11 cellular contexts compared by ENCODE assay signal in the genomic region with DNA sequence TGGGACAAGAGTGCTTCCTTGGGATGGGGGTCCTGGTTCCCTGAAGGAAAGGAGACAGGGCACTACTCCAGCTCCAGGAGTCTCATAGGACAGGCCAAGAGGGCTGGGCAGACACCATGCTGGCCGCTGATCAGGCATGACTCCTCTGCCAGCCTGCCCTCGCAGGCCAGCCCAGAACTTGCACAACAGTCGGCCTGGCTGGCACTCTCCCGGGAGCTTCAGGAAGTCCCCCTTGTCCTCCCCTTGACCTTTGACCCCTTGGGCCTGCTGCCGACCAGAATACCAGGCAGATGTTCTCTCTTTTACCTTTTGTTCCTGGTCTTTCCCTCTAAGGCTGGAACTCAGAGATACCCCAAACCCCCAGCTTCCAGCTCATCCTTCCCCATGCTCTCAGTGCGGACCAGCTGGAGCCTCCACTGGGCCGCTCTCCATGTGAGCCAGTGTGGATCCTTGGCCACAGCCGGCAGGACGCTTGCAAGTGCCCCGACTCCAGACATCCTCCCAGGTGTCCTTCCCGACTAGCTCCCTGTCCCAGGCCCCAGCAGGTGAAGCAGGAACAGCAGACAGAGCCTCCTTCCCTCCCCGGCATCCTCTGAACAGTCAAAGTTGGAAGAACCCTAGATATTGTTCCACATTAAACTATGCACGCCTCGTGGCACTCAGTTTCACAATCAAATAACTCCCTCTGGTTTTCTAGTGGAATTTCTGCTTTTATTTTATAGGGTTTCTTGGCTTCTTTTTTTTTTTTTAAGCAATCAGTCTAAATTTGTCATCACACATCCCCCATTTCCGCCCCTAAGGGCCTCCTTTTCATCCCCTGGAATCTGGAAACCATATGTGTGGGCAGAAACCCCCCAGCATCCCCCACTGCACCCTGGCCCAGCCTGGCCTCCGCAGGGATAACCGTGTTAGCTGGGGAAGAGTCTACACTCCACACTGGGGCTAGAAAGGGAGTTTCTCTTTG. TPM values are rescaled to one million over a fixed set of nuclear protein-coding genes. Genes with fewer than 3 reads are reported as not detected.
A peak's percentile ranks its signal among the peaks of the same experiment; 100 is the strongest.
DNase-seq lines count a peak whose midpoint lies in the region; ATAC-seq, FAIRE-seq and TF ChIP-seq lines count a peak whose summit lies in the region.
"Had no signal": no experiment of that assay in that cellular context is flagged by ENCODE, and none has a peak within 500 bp of the region (broad histone marks: within the 10 kb centered on the region; RNA-seq: fewer than 3 reads in every experiment).

No MANE protein-coding gene starts in this region.

- CTCF ChIA-PET in activated CD8-positive, alpha-beta memory T cell treated with anti-CD3 and anti-CD28 coated beads, Interleukin-2, amount 10 ng/mL, durations not matched to agents 7 days and 5 days (lab: Charles Lee) = interaction anchor here (1.1 to 10.7 kb wide), 5 partner anchors 14 to 51 kb away, joined by 3 to 102 read pairs (median 4); partner anchors contain the start of gene VPS18

- H3K4me3 Mint-ChIP-seq in IgD-negative memory B cell = peak overlapping the region in 1 of 4 donors; percentile 93
- peak overlapping the region in 2 of 3 experiments; percentile 17 to 50 for H3K4me3 Mint-ChIP-seq in nephron
- no peak overlapping the region for H3K4me3 Mint-ChIP-seq in activated CD8-positive, alpha-beta memory T cell treated with anti-CD3 and anti-CD28 coated beads, Interleukin-2, amount 10 ng/mL, durations not matched to agents 7 days and 5 days
- H3K4me3 Mint-ChIP-seq: T-helper 1 cell treated with Interleukin-12 subunit alpha and Interleukin-12 subunit beta and Interleukin-4 antibody, amounts not matched to agents 30 μg/mL and 1 μg/mL, for 36 hours had no signal

- no peaks in the 10 kb centered on the region for H3K27me3 Mint-ChIP-seq in IgD-negative memory B cell
- H3K27me3 Mint-ChIP-seq in nephron (ENCODE audit: low read depth) = no peaks in the 10 kb centered on the region
- no peaks in the 10 kb centered on the region for H3K27me3 Mint-ChIP-seq in activated CD8-positive, alpha-beta memory T cell treated with anti-CD3 and anti-CD28 coated beads, Interleukin-2, amount 10 ng/mL, durations not matched to agents 7 days and 5 days

- DNase-seq in choroid plexus epithelial cell (ENCODE audit: low read depth) (peak; percentile 34), GM12891 (ENCODE audit: insufficient read length, low spot score) (no peak), posterior cingulate gyrus (no peak)
- DNase-seq in activated CD8-positive, alpha-beta memory T cell treated with anti-CD3 and anti-CD28 coated beads, Interleukin-2, amount 10 ng/mL, durations not matched to agents 7 days and 5 days = no peak
- DNase-seq: activated T-cell treated with anti-CD3 and anti-CD28 coated beads for 4 hours had no signal

- peak overlapping the region; percentile 84 to 96 (median 86) for H3K27ac Mint-ChIP-seq in IgD-negative memory B cell
- peak overlapping the region; percentile 58 to 92 (median 87) for H3K27ac Mint-ChIP-seq in nephron
- H3K27ac Mint-ChIP-seq in activated CD8-positive, alpha-beta memory T cell treated with anti-CD3 and anti-CD28 coated beads, Interleukin-2, amount 10 ng/mL, durations not matched to agents 7 days and 5 days = no peak overlapping the region
- H3K27ac Mint-ChIP-seq: T-helper 1 cell treated with Interleukin-12 subunit alpha and Interleukin-12 subunit beta and Interleukin-4 antibody, amounts not matched to agents 30 μg/mL and 1 μg/mL, for 36 hours had no signal

- H3K4me3 ChIP-seq in BLaER1 treated with 17β-estradiol and CSF1 and Interleukin-3, amounts not matched to agents 10 nM and 100 nM = peak overlapping the region in 6 of 10 experiments; percentile 11 to 29 (median 23); a peak in 8 of 20 replicates
- no peak overlapping the region for H3K4me3 ChIP-seq in choroid plexus epithelial cell (ENCODE audit: low read depth, low read length)
- H3K4me3 ChIP-seq: cardiac muscle cell had no signal

- H3K36me3 ChIP-seq in BLaER1 treated with 17β-estradiol and CSF1 and Interleukin-3, amounts not matched to agents 10 nM and 100 nM = peaks cover 0 to 7% (median 1%) of the 10 kb centered on the region in 11 experiments; a peak in 13 of 22 replicates
- H3K36me3 ChIP-seq: cardiac muscle cell had no signal

- FAIRE-seq in GM12891 (lab: Jason Lieb, UNC) = no peak

- peaks cover 6 to 16% (median 13%) of the 10 kb centered on the region in 3 donors for H3K4me1 Mint-ChIP-seq in IgD-negative memory B cell
- H3K4me1 Mint-ChIP-seq in nephron = peaks cover 34% of the 10 kb centered on the region
- H3K4me1 Mint-ChIP-seq in activated CD8-positive, alpha-beta memory T cell treated with anti-CD3 and anti-CD28 coated beads, Interleukin-2, amount 10 ng/mL, durations not matched to agents 7 days and 5 days = peaks cover 11% of the 10 kb centered on the region

- no peaks in the 10 kb centered on the region for H3K27me3 ChIP-seq in BLaER1 treated with 17β-estradiol and CSF1 and Interleukin-3, amounts not matched to agents 10 nM and 100 nM
- H3K27me3 ChIP-seq: cardiac muscle cell had no signal

- no peaks in the 10 kb centered on the region for H3K36me3 Mint-ChIP-seq in IgD-negative memory B cell
- H3K36me3 Mint-ChIP-seq in nephron (ENCODE audit: low read depth) = peaks cover 3% of the 10 kb centered on the region
- no peaks in the 10 kb centered on the region for H3K36me3 Mint-ChIP-seq in activated CD8-positive, alpha-beta memory T cell treated with anti-CD3 and anti-CD28 coated beads, Interleukin-2, amount 10 ng/mL, durations not matched to agents 7 days and 5 days

- ATAC-seq in HG03139 (IDR thresholded peaks at IDR 0.05; ENCODE audit: unreplicated experiment) = no peak
- no peak for ATAC-seq in activated CD8-positive, alpha-beta memory T cell treated with anti-CD3 and anti-CD28 coated beads, Interleukin-2, amount 10 ng/mL, durations not matched to agents 7 days and 5 days

- TF ChIP-seq POLR2A in GM12891 (IDR thresholded peaks at IDR 0.05; ENCODE audit: low read depth, low read length) = no peak

- peak overlapping the region; percentile 94 to 99 (median 98) for H3K4me2 ChIP-seq in BLaER1 treated with 17β-estradiol and CSF1 and Interleukin-3, amounts not matched to agents 10 nM and 100 nM

- peak overlapping the region in 10 of 11 experiments; percentile 7 to 90 (median 80); a peak in 19 of 22 replicates for H3K9ac ChIP-seq in BLaER1 treated with 17β-estradiol and CSF1 and Interleukin-3, amounts not matched to agents 10 nM and 100 nM

- peaks cover 0 to 17% (median 4%) of the 10 kb centered on the region in 11 experiments; a peak in 9 of 22 replicates for H4K20me1 ChIP-seq in BLaER1 treated with 17β-estradiol and CSF1 and Interleukin-3, amounts not matched to agents 10 nM and 100 nM

- TF ChIP-seq CTCF in choroid plexus epithelial cell (conservative IDR thresholded peaks at IDR 0.05; ENCODE audit: low read depth, low read length) (no peak), nephron (IDR thresholded peaks at IDR 0.05; ENCODE audit: unreplicated experiment in 3 of 3) (no peak)

- H3K9me3 ChIP-seq in BLaER1 treated with 17β-estradiol and CSF1 and Interleukin-3, amounts not matched to agents 10 nM and 100 nM (replicated peaks in 1 of 11) = no peaks in the 10 kb centered on the region

- peak overlapping the region in 10 of 11 experiments; percentile 61 to 98 (median 95); a peak in 20 of 22 replicates for H3K27ac ChIP-seq in BLaER1 treated with 17β-estradiol and CSF1 and Interleukin-3, amounts not matched to agents 10 nM and 100 nM
- H3K27ac ChIP-seq: cardiac muscle cell had no signal

- peaks cover 75 to 97% (median 94%) of the 10 kb centered on the region in 10 experiments for H3K4me1 ChIP-seq in BLaER1 treated with 17β-estradiol and CSF1 and Interleukin-3, amounts not matched to agents 10 nM and 100 nM

- intact Hi-C loops in posterior cingulate gyrus (cut with DNase I) = no loop called here

- H3K9me3 Mint-ChIP-seq in IgD-negative memory B cell = no peaks in the 10 kb centered on the region
- no peaks in the 10 kb centered on the region for H3K9me3 Mint-ChIP-seq in nephron
- no peaks in the 10 kb centered on the region for H3K9me3 Mint-ChIP-seq in activated CD8-positive, alpha-beta memory T cell treated with anti-CD3 and anti-CD28 coated beads, Interleukin-2, amount 10 ng/mL, durations not matched to agents 7 days and 5 days (ENCODE audit: low read depth)
- H3K9me3 Mint-ChIP-seq: T-helper 1 cell treated with Interleukin-12 subunit alpha and Interleukin-12 subunit beta and Interleukin-4 antibody, amounts not matched to agents 30 μg/mL and 1 μg/mL, for 36 hours had no signal

TF ChIP-seq in GM12891, 5 proteins besides CTCF, POLR2A, EP300 and RAD21:
- no peak for TF ChIP-seq POLR2AphosphoS5 (IDR thresholded peaks at IDR 0.05; ENCODE audit: low read depth, low read length)
- no peak for TF ChIP-seq POU2F2 (IDR thresholded peaks at IDR 0.05; ENCODE audit: low read depth, low read length)
- TF ChIP-seq PAX5 (IDR thresholded peaks at IDR 0.05; ENCODE audit: insufficient read depth, low read length, severe bottlenecking) = no peak
- no peak for TF ChIP-seq SPI1 (IDR thresholded peaks at IDR 0.05; ENCODE audit: low read depth, low read length)
- no peak for TF ChIP-seq TAF1 (IDR thresholded peaks at IDR 0.05; ENCODE audit: low read depth, low read length)
TF ChIP-seq in GM12891: peak in this region for 0.

RNA-seq across cellular contexts. Expression of gene VPS18, which starts 15.7 kb away (rescaled TPM):
- 27.0 TPM for polyA plus RNA-seq in IgD-negative memory B cell
- polyA plus RNA-seq in GM12891 (2012; ENCODE audit: low read depth, missing spikeins) = 7.8 TPM
- total RNA-seq in activated CD8-positive, alpha-beta memory T cell treated with anti-CD3 and anti-CD28 coated beads, Interleukin-2, amount 10 ng/mL, durations not matched to agents 7 days and 5 days = 10 to 100 TPM; 16.9 to 19.5 TPM

RNA-seq across cellular contexts. Expression of gene DLL4, which starts 19.2 kb away (rescaled TPM):
- polyA plus RNA-seq in IgD-negative memory B cell = not detected
- 0.09 TPM for polyA plus RNA-seq in GM12891 (2012; ENCODE audit: low read depth, missing spikeins)
- total RNA-seq in activated CD8-positive, alpha-beta memory T cell treated with anti-CD3 and anti-CD28 coated beads, Interleukin-2, amount 10 ng/mL, durations not matched to agents 7 days and 5 days = under 1 TPM in 1 of 2 experiments, not detected in 1; 0.12 TPM
- polyA plus RNA-seq: cardiac muscle cell had no signal

RNA-seq across cellular contexts. Expression of gene RHOV, which starts 35.9 kb away (rescaled TPM):
- not detected for polyA plus RNA-seq in IgD-negative memory B cell
- 14.7 TPM for polyA plus RNA-seq in GM12891 (2012; ENCODE audit: low read depth, missing spikeins)
- total RNA-seq in activated CD8-positive, alpha-beta memory T cell treated with anti-CD3 and anti-CD28 coated beads, Interleukin-2, amount 10 ng/mL, durations not matched to agents 7 days and 5 days = not detected

RNA-seq across cellular contexts. Expression of gene CHAC1, which starts 43.3 kb away (rescaled TPM):
- 0.84 TPM for polyA plus RNA-seq in IgD-negative memory B cell
- polyA plus RNA-seq in GM12891 (2012; ENCODE audit: low read depth, missing spikeins) = 5.5 TPM
- 10 to 100 TPM in 1 of 2 experiments, 1 to 10 TPM in 1; 8.3 to 13.0 TPM for total RNA-seq in activated CD8-positive, alpha-beta memory T cell treated with anti-CD3 and anti-CD28 coated beads, Interleukin-2, amount 10 ng/mL, durations not matched to agents 7 days and 5 days
